1 cellular context compared by ENCODE assay signal in genomic region chr1:36982708-36983107, GRCh38.
TF ChIP-seq lines count a peak whose summit lies in the region.

No MANE protein-coding gene starts in this region.

TF ChIP-seq in H1, 55 proteins besides CTCF, POLR2A, EP300 and RAD21:
- no peak for TF ChIP-seq ATF3 (IDR thresholded peaks at IDR 0.05; ENCODE audit: insufficient read depth, low read depth, low read length)
